In genomic region chr17:50392621-50393020, GRCh38 we compare ENCODE assay signal across 1 cellular context.
TF ChIP-seq lines count a peak whose summit lies in the region.

No MANE protein-coding gene starts in this region.

TF ChIP-seq in GM12878, 131 proteins besides CTCF, POLR2A, EP300 and RAD21:
- TF ChIP-seq, protein P1, sequence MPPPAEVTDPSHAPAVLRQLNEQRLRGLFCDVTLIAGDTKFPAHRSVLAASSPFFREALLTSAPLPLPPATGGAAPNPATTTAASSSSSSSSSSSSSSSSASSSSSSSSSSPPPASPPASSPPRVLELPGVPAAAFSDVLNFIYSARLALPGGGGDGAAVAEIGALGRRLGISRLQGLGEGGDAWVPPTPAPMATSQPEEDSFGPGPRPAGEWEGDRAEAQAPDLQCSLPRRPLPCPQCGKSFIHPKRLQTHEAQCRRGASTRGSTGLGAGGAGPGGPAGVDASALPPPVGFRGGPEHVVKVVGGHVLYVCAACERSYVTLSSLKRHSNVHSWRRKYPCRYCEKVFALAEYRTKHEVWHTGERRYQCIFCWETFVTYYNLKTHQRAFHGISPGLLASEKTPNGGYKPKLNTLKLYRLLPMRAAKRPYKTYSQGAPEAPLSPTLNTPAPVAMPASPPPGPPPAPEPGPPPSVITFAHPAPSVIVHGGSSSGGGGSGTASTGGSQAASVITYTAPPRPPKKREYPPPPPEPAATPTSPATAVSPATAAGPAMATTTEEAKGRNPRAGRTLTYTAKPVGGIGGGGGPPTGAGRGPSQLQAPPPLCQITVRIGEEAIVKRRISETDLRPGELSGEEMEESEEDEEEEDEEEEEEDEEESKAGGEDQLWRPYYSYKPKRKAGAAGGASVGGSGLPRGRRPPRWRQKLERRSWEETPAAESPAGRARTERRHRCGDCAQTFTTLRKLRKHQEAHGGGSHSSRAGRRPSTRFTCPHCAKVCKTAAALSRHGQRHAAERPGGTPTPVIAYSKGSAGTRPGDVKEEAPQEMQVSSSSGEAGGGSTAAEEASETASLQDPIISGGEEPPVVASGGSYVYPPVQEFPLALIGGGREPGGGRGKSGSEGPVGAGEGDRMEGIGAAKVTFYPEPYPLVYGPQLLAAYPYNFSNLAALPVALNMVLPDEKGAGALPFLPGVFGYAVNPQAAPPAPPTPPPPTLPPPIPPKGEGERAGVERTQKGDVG (CRISPR knock-in tag; IDR thresholded peaks at IDR 0.05), result no peak
- TF ChIP-seq POLR2AphosphoS5 (IDR thresholded peaks at IDR 0.05; ENCODE audit: low read length), result peak; percentile 34; the same call in 1 of the 2 replicates
